In genomic region chr2:109914552-109914951, GRCh38 we compare ENCODE assay signal across 1 cellular context. TPM values are rescaled to one million over a fixed set of nuclear protein-coding genes. Genes with fewer than 3 reads are reported as not detected.
"Had no signal": no experiment of that assay in that cellular context is flagged by ENCODE, and none has a peak within 500 bp of the region (broad histone marks: within the 10 kb centered on the region; RNA-seq: fewer than 3 reads in every experiment).

No MANE protein-coding gene starts in this region.

RNA-seq across cellular contexts. Expression of gene LIMS3, which starts 16.1 kb away (rescaled TPM):
- total RNA-seq: SK-MEL-5 had no signal
